In genomic region chr18:21550510-21550970, GRCh38 we compare ENCODE assay signal across 1 cellular context.
TF ChIP-seq lines count a peak whose summit lies in the region.

No MANE protein-coding gene starts in this region.

TF ChIP-seq in HepG2, 621 proteins besides CTCF, POLR2A, EP300 and RAD21 (continued from another document and continues in another):
- TF ChIP-seq ZNF710 (CRISPR knock-in tag; IDR thresholded peaks at IDR 0.05; ENCODE audit: borderline replicate concordance) (0 out of 2 replicates have a peak, but pooled peaks have one; percentile 57), ZNF318 (CRISPR knock-in tag; IDR thresholded peaks at IDR 0.05) (no peak), ZNF12 (CRISPR knock-in tag; IDR thresholded peaks at IDR 0.05) (0 out of 2 replicates have a peak, but pooled peaks have one; percentile 15), ZNF83 (CRISPR knock-in tag; IDR thresholded peaks at IDR 0.05; ENCODE audit: borderline replicate concordance) (no peak), EHMT2 (IDR thresholded peaks at IDR 0.05; ENCODE audit: borderline replicate concordance, low read depth, low read length) (peak; percentile 67; the same call in 1 of the 2 replicates), ZNF788 (CRISPR knock-in tag; IDR thresholded peaks at IDR 0.05; ENCODE audit: borderline replicate concordance) (0 out of 2 replicates have a peak, but pooled peaks have one; percentile 31), ASH2L (IDR thresholded peaks at IDR 0.05; ENCODE audit: insufficient read length, low read depth, low read length) (peak; percentile 50), FOXP4 (CRISPR knock-in tag; IDR thresholded peaks at IDR 0.05) (peak; percentile 79), GTF2F1 (IDR thresholded peaks at IDR 0.05; ENCODE audit: low read length) (no peak), YEATS4 (CRISPR knock-in tag; IDR thresholded peaks at IDR 0.05; ENCODE audit: borderline replicate concordance) (peak; percentile 25; the same call in 1 of the 2 replicates), NR2F1 (CRISPR knock-in tag; IDR thresholded peaks at IDR 0.05) (peak; percentile 69 to 86; a peak in 3 of 4 replicates), ZNF660 (CRISPR knock-in tag; IDR thresholded peaks at IDR 0.05; ENCODE audit: borderline replicate concordance, low read depth) (no peak), MED1 (CRISPR knock-in tag; IDR thresholded peaks at IDR 0.05) (peak; percentile 56), NFATC3 (CRISPR knock-in tag; IDR thresholded peaks at IDR 0.05) (no peak), ZNF124 (CRISPR knock-in tag; IDR thresholded peaks at IDR 0.05) (no peak), TFDP2 (CRISPR knock-in tag; IDR thresholded peaks at IDR 0.05) (peak; percentile 62), HMGA1 (CRISPR knock-in tag; conservative IDR thresholded peaks at IDR 0.05) (no peak), STAG1 (CRISPR knock-in tag; IDR thresholded peaks at IDR 0.05) (no peak), ZNF407 (CRISPR knock-in tag; IDR thresholded peaks at IDR 0.05; ENCODE audit: not compliant biosample characterization) (no peak), ZNF609 (CRISPR knock-in tag; IDR thresholded peaks at IDR 0.05; ENCODE audit: borderline replicate concordance) (peak; percentile 88; the same call in 1 of the 2 replicates)
